ENCODE assay signal across 1 cellular context in genomic region chr4:156606444-156607197, GRCh38.
TF ChIP-seq lines count a peak whose summit lies in the region.

No MANE protein-coding gene starts in this region.

TF ChIP-seq in GM23338, 12 proteins besides CTCF, POLR2A, EP300 and RAD21 (continued from another document):
- TF ChIP-seq ETS1 (IDR thresholded peaks at IDR 0.05): no peak
